ENCODE assay signal across 8 cellular contexts in genomic region chr1:1349256-1350012, GRCh38. TPM values are rescaled to one million over a fixed set of nuclear protein-coding genes. Genes with fewer than 3 reads are reported as not detected.
DNase-seq lines count a peak whose midpoint lies in the region; ATAC-seq lines count a peak whose summit lies in the region.

DVL1 (minus strand) TSS chr1:1349418; CDS start chr1:1349065, 353 bp downstream.

- H3K27me3 Mint-ChIP-seq in CD8-positive, alpha-beta memory T cell: peaks cover 0 to 17% of the 10 kb centered on the region in 2 donors

- peak within 1 kb of the TSS; percentile 50 for H3K4me3 ChIP-seq in CD8-positive, alpha-beta memory T cell (ENCODE audit: low read length)
- peak within 1 kb of the TSS; percentile 88 for H3K4me3 ChIP-seq in right cardiac atrium (ENCODE audit: low read length)

- peaks cover 4% of the 10 kb centered on the region for H3K27me3 ChIP-seq in CD8-positive, alpha-beta memory T cell (ENCODE audit: insufficient read depth, low read length, poor library complexity, severe bottlenecking)
- no peaks in the 10 kb centered on the region for H3K27me3 ChIP-seq in right cardiac atrium (ENCODE audit: control insufficient read depth, insufficient read depth)

- peaks cover 14 to 46% (median 16%) of the 10 kb centered on the region in 3 donors for H3K4me1 Mint-ChIP-seq in CD8-positive, alpha-beta memory T cell

- peak within 1 kb of the TSS in 4 of 8 donors; percentile 9 to 73 (median 50) for H3K27ac Mint-ChIP-seq in CD8-positive, alpha-beta memory T cell

- no peaks in the 10 kb centered on the region for H3K9me3 Mint-ChIP-seq in CD8-positive, alpha-beta memory T cell

- H3K27ac ChIP-seq in CD8-positive, alpha-beta memory T cell (ENCODE audit: low read depth, low read length): peak within 1 kb of the TSS; percentile 69
- peak within 1 kb of the TSS; percentile 51 for H3K27ac ChIP-seq in right cardiac atrium (ENCODE audit: low read length)

- H3K4me1 ChIP-seq in CD8-positive, alpha-beta memory T cell (ENCODE audit: insufficient read depth, low read length): peaks cover 28% of the 10 kb centered on the region
- no peaks in the 10 kb centered on the region for H3K4me1 ChIP-seq in right cardiac atrium (ENCODE audit: control insufficient read depth, insufficient read depth, low read length)

- ATAC-seq in GM19351 (IDR thresholded peaks at IDR 0.05; ENCODE audit: unreplicated experiment): peak; percentile 65
- peak; percentile 18 to 21 for ATAC-seq in right cardiac atrium
- no peak for ATAC-seq in HG03457 (IDR thresholded peaks at IDR 0.05; ENCODE audit: unreplicated experiment)

- H3K36me3 Mint-ChIP-seq in CD8-positive, alpha-beta memory T cell: no peaks in the 10 kb centered on the region

- intact Hi-C loops in T-helper 1 cell treated with Interleukin-12 subunit alpha and Interleukin-12 subunit beta and Interleukin-4 antibody, amounts not matched to agents 30 ng/mL and 1 ng/mL, for 36 hours (cut with micrococcal nuclease): loop anchor here (1.0 to 2.0 kb wide), 4 partner anchors 25 to 336 kb away; partner anchors contain the start of genes AURKAIP1, CPTP, INTS11 and ISG15
- intact Hi-C loops in right cardiac atrium (cut with DNase I): no loop called here

- H3K9me3 ChIP-seq in CD8-positive, alpha-beta memory T cell (ENCODE audit: low read length): no peaks in the 10 kb centered on the region
- H3K9me3 ChIP-seq in right cardiac atrium (ENCODE audit: control insufficient read depth, low read length): no peaks in the 10 kb centered on the region

- CTCF ChIA-PET in CD8-positive, alpha-beta memory T cell (lab: Charles Lee): interaction anchor here (1.3 kb wide), 1 partner anchor 22 kb away, joined by 7 read pairs; no protein-coding TSS in a partner anchor

- H3K4me3 Mint-ChIP-seq in CD8-positive, alpha-beta memory T cell: peak within 1 kb of the TSS; percentile 52 to 87 (median 78)

- POLR2A ChIA-PET in CD8-positive, alpha-beta memory T cell (lab: Charles Lee): interaction anchor here (1.2 kb wide), 1 partner anchor 22 kb away, joined by 3 read pairs; no protein-coding TSS in a partner anchor

- H3K36me3 ChIP-seq in CD8-positive, alpha-beta memory T cell (ENCODE audit: insufficient read depth, low read length): no peaks in the 10 kb centered on the region

- 1% methylated on average over 122 of the region's 122 CpGs for WGBS in right cardiac atrium

- DNase-seq in CD8-positive, alpha-beta memory T cell: peak; percentile 68 to 81 (median 75)
- peak; percentile 39 for DNase-seq in HT1080 (ENCODE audit: low read depth)
- DNase-seq in anterior cingulate cortex (lab: John Stamatoyannopoulos, UW): peak in 41 of 58 donors; percentile 19 to 77 (median 57)
- DNase-seq in right cardiac atrium: peak; percentile 75 to 91 (median 88)
- DNase-seq in renal cortical epithelial cell (ENCODE audit: low read depth): no peak

RNA-seq across cellular contexts. Expression of gene DVL1, which starts in this region (rescaled TPM):
- total RNA-seq in CD8-positive, alpha-beta memory T cell: 10 to 100 TPM; 39.7 to 41.1 TPM
- polyA plus RNA-seq in CD8-positive, alpha-beta memory T cell: 1.6 TPM
- total RNA-seq in HT1080 (2014; rRNA removed; shearing (Covaris generic)): 113 and 118 TPM in 2 replicates
- 56.5 and 69.3 TPM in 2 replicates for polyA plus RNA-seq in HT1080 (2015; cell fraction: cytosol; rRNA removed)
- polyA plus RNA-seq in HT1080 (2015; cell fraction: nucleus; rRNA removed): 187 and 199 TPM in 2 replicates
- 39.1 and 43.8 TPM in 2 replicates for total RNA-seq in T-helper 1 cell treated with Interleukin-12 subunit alpha and Interleukin-12 subunit beta and Interleukin-4 antibody, amounts not matched to agents 30 ng/mL and 1 ng/mL, for 36 hours
- 10 to 100 TPM; 64.4 to 87.4 (median 66.3) TPM for total RNA-seq in right cardiac atrium
- polyA plus RNA-seq in right cardiac atrium: 70.0 TPM
- total RNA-seq in renal cortical epithelial cell: 70.8 and 91.0 TPM in 2 replicates

Comparison
In these comparisons a context has a peak if more than half of its experiments do, and no peak if none do; other contexts are left out.
1. RNA of gene DVL1 (polyA plus RNA-seq): 70.0 TPM in right cardiac atrium (single experiment); 1.6 TPM in CD8-positive, alpha-beta memory T cell (single experiment); every median in the first group is over 10 times any median in the second.